In genomic region chr20:48368580-48369021, GRCh38 we compare ENCODE assay signal across 8 cellular contexts.
DNase-seq lines count a peak whose midpoint lies in the region; TF ChIP-seq lines count a peak whose summit lies in the region.
"Not testable (repeated sequence)": the region's sequence is repeated elsewhere in the genome, so short reads cannot be mapped to it uniquely, and the experiment has no call there.

No MANE protein-coding gene starts in this region.

- H3K36me3 ChIP-seq in stomach smooth muscle (ENCODE audit: control insufficient read depth in 2 of 2, insufficient read depth in 2 of 2, low read length in 2 of 2), result not testable (repeated sequence)

- not testable (repeated sequence) for H3K4me3 Mint-ChIP-seq in nephron progenitor cell

- H3K27me3 Mint-ChIP-seq in nephron progenitor cell (ENCODE audit: low read depth, poor library complexity), result peaks cover 14% of the 10 kb centered on the region

- DNase-seq in Ammon's horn (ENCODE audit: low spot score), result peak; percentile 13
- DNase-seq in G401 (ENCODE audit: low spot score), result peak; percentile 95
- DNase-seq in NCI-H446 (lab: John Stamatoyannopoulos, UW), result peak; percentile 71 to 83
- peak; percentile 4 for DNase-seq in astrocyte of the cerebellum (ENCODE audit: low read depth)
- DNase-seq in fibroblast of pulmonary artery (ENCODE audit: low read depth), result peak; percentile 2
- peak; percentile 34 for DNase-seq in kidney tubule cell (ENCODE audit: low spot score)
- DNase-seq in nephron progenitor cell, result not testable (repeated sequence)

- peaks cover 19% of the 10 kb centered on the region for H3K9me3 Mint-ChIP-seq in nephron progenitor cell

- peaks cover 19% of the 10 kb centered on the region for H3K4me1 ChIP-seq in stomach smooth muscle (ENCODE audit: control insufficient read depth, insufficient read depth, low read length)

- not testable (repeated sequence) for TF ChIP-seq CTCF in astrocyte of the cerebellum (IDR thresholded peaks at IDR 0.05; ENCODE audit: low read depth, low read length, missing control alignments); fibroblast of pulmonary artery (IDR thresholded peaks at IDR 0.05; ENCODE audit: low read length, missing control alignments); nephron progenitor cell (IDR thresholded peaks at IDR 0.05)

- not testable (repeated sequence) for H3K36me3 Mint-ChIP-seq in nephron progenitor cell (ENCODE audit: low read depth)

- peaks cover 83% of the 10 kb centered on the region for H3K4me1 Mint-ChIP-seq in nephron progenitor cell

- in situ Hi-C loops in G401 (cut with HindIII; ENCODE audit: low sequenced_read_pairs); astrocyte of the cerebellum (cut with HindIII; ENCODE audit: low sequenced_read_pairs): not testable (repeated sequence)

- H3K27ac ChIP-seq in stomach smooth muscle (ENCODE audit: low read length), result peak overlapping the region; percentile 74

- H3K27ac Mint-ChIP-seq in nephron progenitor cell, result peak overlapping the region; percentile 74

- H3K9ac ChIP-seq in stomach smooth muscle (ENCODE audit: low read length in 2 of 2), result peak overlapping the region; percentile 39 to 74

- not testable (repeated sequence) for H3K4me3 ChIP-seq in astrocyte of the cerebellum (ENCODE audit: low read depth, low read length); fibroblast of pulmonary artery (replicated peaks; ENCODE audit: low read depth, low read length)
- H3K4me3 ChIP-seq in stomach smooth muscle (ENCODE audit: low read length in 2 of 2), result peak overlapping the region in 1 of 2 donors; percentile 47

- H3K27me3 ChIP-seq in stomach smooth muscle (ENCODE audit: control insufficient read depth in 1 of 2, insufficient read depth in 2 of 2, low read length in 2 of 2), result not testable (repeated sequence)

- not testable (repeated sequence) for H3K9me3 ChIP-seq in stomach smooth muscle (ENCODE audit: control insufficient read depth in 2 of 2, low read length in 2 of 2)
